8 cellular contexts compared by ENCODE assay signal in genomic region chr2:150133623-150134022, GRCh38.
DNase-seq lines count a peak whose midpoint lies in the region; ATAC-seq, FAIRE-seq and TF ChIP-seq lines count a peak whose summit lies in the region.

No MANE protein-coding gene starts in this region.

- no peaks in the 10 kb centered on the region for H3K27me3 Mint-ChIP-seq in immature natural killer cell (ENCODE audit: low read depth in 3 of 3)

- no peak overlapping the region for H3K9ac ChIP-seq in HUES64 (ENCODE audit: low read depth, low read length)

- peak; percentile 97 for ATAC-seq in GM21619 (IDR thresholded peaks at IDR 0.05; ENCODE audit: unreplicated experiment)
- ATAC-seq in psoas muscle, result no peak

- H3K4me3 ChIP-seq in GM12864 (ENCODE audit: low read depth, low read length), result no peak overlapping the region
- no peak overlapping the region for H3K4me3 ChIP-seq in HUES64 (ENCODE audit: low read length)
- H3K4me3 ChIP-seq in cardiac fibroblast (replicated peaks in 1 of 2; ENCODE audit: low read depth in 2 of 2, low read length in 2 of 2), result no peak overlapping the region
- no peak overlapping the region for H3K4me3 ChIP-seq in psoas muscle

- H3K9me3 Mint-ChIP-seq in immature natural killer cell, result peaks cover 8 to 33% (median 15%) of the 10 kb centered on the region in 6 donors

- H3K36me3 Mint-ChIP-seq in immature natural killer cell, result no peaks in the 10 kb centered on the region

- no peak for TF ChIP-seq CTCF in GM12864 (IDR thresholded peaks at IDR 0.05; ENCODE audit: low read depth, low read length, missing control alignments)
- no peak for TF ChIP-seq CTCF in cardiac fibroblast (IDR thresholded peaks at IDR 0.05; ENCODE audit: low read depth, low read length)
- TF ChIP-seq CTCF in psoas muscle (IDR thresholded peaks at IDR 0.05), result no peak

- intact Hi-C loops in psoas muscle (cut with DNase I), result no loop called here

- WGBS in HUES64, result 89% methylated on average over 4 of the region's 5 CpGs
- WGBS in psoas muscle, 3 donors, result 76 to 82% (median 79%) methylated on average over 5 of the region's 5 CpGs

- no peak overlapping the region for H3K4me3 Mint-ChIP-seq in immature natural killer cell

- H3K9me3 ChIP-seq in HUES64 (ENCODE audit: insufficient read depth, low read depth, low read length) (no peaks in the 10 kb centered on the region), psoas muscle (no peaks in the 10 kb centered on the region)

- H3K27ac ChIP-seq in HUES64 (ENCODE audit: low read depth, low read length) (0 out of 2 replicates have a peak overlapping the region, but pooled peaks have one; percentile 1), psoas muscle (no peak overlapping the region)

- DNase-seq in GM12864 (ENCODE audit: low read depth) (peak; percentile 8), cardiac fibroblast (ENCODE audit: low read depth in 2 of 2) (peak; percentile 78 to 97), urothelium cell line (ENCODE audit: low spot score) (peak; percentile 87), psoas muscle (no peak), immature natural killer cell (no peak), GM19239 (ENCODE audit: insufficient read length, low spot score) (no peak)

- FAIRE-seq in urothelium cell line (lab: Jason Lieb, UNC) (peak; percentile 79), GM19239 (lab: Jason Lieb, UNC) (no peak)

- H3K4me1 Mint-ChIP-seq in immature natural killer cell, result no peaks in the 10 kb centered on the region

- H3K4me1 ChIP-seq in HUES64 (ENCODE audit: insufficient read depth, low read length) (peaks cover 11% of the 10 kb centered on the region; the same call in 1 of the 2 replicates), psoas muscle (no peaks in the 10 kb centered on the region)

- H3K27ac Mint-ChIP-seq in immature natural killer cell, result no peak overlapping the region

- no peaks in the 10 kb centered on the region for H3K36me3 ChIP-seq in HUES64 (ENCODE audit: insufficient read depth, low read length)
- no peaks in the 10 kb centered on the region for H3K36me3 ChIP-seq in psoas muscle (ENCODE audit: insufficient read depth in 1 of 2, low read depth in 1 of 2)

- no peaks in the 10 kb centered on the region for H3K27me3 ChIP-seq in HUES64 (ENCODE audit: insufficient read depth, low read length)
- no peaks in the 10 kb centered on the region for H3K27me3 ChIP-seq in psoas muscle (ENCODE audit: insufficient read depth in 3 of 3, low read length in 2 of 3)

Comparison
In these comparisons a context has a peak if more than half of its experiments do, and no peak if none do; other contexts are left out.
1. DNase-seq: peak in GM12864 (single experiment), cardiac fibroblast (2 of 2) and urothelium cell line (single experiment); none in psoas muscle (0 of 2), immature natural killer cell (0 of 3) and GM19239 (single experiment).